In genomic region chr10:102599565-102600327, GRCh38 we compare ENCODE assay signal across 14 cellular contexts. TPM values are rescaled to one million over a fixed set of nuclear protein-coding genes. Genes with fewer than 3 reads are reported as not detected.
DNase-seq lines count a peak whose midpoint lies in the region; ATAC-seq and TF ChIP-seq lines count a peak whose summit lies in the region.
"Had no signal": no experiment of that assay in that cellular context is flagged by ENCODE, and none has a peak within 500 bp of the region (broad histone marks: within the 10 kb centered on the region; RNA-seq: fewer than 3 reads in every experiment).

No MANE protein-coding gene starts in this region.

- no TSS peak for BruUV-seq in MCF 10A (replicated peaks; lab: Mats Ljungman, UMichigan)

- H3K36me3 ChIP-seq in breast epithelium (no peaks in the 10 kb centered on the region), vagina (peaks cover 0 to 32% of the 10 kb centered on the region in 2 donors)
- H3K36me3 ChIP-seq: ovary had no signal

- no peak for DNase-seq in breast epithelium (ENCODE audit: low spot score in 2 of 2)
- DNase-seq in MCF 10A (ENCODE audit: unreplicated experiment): no peak
- no peak for DNase-seq in mesothelial cell of epicardium (ENCODE audit: low spot score in 2 of 2, unreplicated experiment in 2 of 2)
- no peak for DNase-seq in vagina (ENCODE audit: extremely low spot score in 2 of 2)
- no peak for DNase-seq in NCI-H1092 (lab: John Stamatoyannopoulos, UW)
- DNase-seq: activated CD4-positive, CD25-positive, alpha-beta regulatory T cell; activated naive CD4-positive, alpha-beta T cell treated with Interleukin-2 at 50 U/mL for 16 hours; effector CD4-positive, alpha-beta T cell; H9; NCI-H1092 treated with DMSO at 0.1 percent for 48 hours had no signal

- H3K4me3 ChIP-seq in breast epithelium (no peak overlapping the region), vagina (no peak overlapping the region)
- H3K4me3 ChIP-seq: ovary had no signal

- H3K27me3 ChIP-seq in breast epithelium (no peaks in the 10 kb centered on the region), vagina (no peaks in the 10 kb centered on the region)
- H3K27me3 ChIP-seq: ovary had no signal

- CTCF ChIA-PET in MCF 10A (lab: Yijun Ruan, JAX): interaction anchor here (0.6 to 1.3 kb wide), 3 partner anchors 16 to 46 kb away, joined by 3 to 6 read pairs (median 6); no protein-coding TSS in a partner anchor

- H3K9me3 Mint-ChIP-seq in MCF 10A (ENCODE audit: unreplicated experiment) (no peaks in the 10 kb centered on the region), mesothelial cell of epicardium (no peaks in the 10 kb centered on the region)
- H3K9me3 Mint-ChIP-seq: H9 had no signal

- H3K27me3 Mint-ChIP-seq in MCF 10A (ENCODE audit: insufficient read depth, unreplicated experiment) (no peaks in the 10 kb centered on the region), mesothelial cell of epicardium (ENCODE audit: low read depth) (no peaks in the 10 kb centered on the region)

- H3K4me1 Mint-ChIP-seq in MCF 10A (ENCODE audit: insufficient read depth, unreplicated experiment) (peaks cover 13% of the 10 kb centered on the region), mesothelial cell of epicardium (peaks cover 6% of the 10 kb centered on the region)

- ATAC-seq in esophagus mucosa (peak; percentile 20), GM19351 (IDR thresholded peaks at IDR 0.05; ENCODE audit: unreplicated experiment) (no peak), GM21367 (IDR thresholded peaks at IDR 0.05; ENCODE audit: unreplicated experiment) (no peak)

- H3K4me3 Mint-ChIP-seq in MCF 10A (ENCODE audit: unreplicated experiment) (no peak overlapping the region), mesothelial cell of epicardium (no peak overlapping the region)
- H3K4me3 Mint-ChIP-seq: H9 had no signal

- POLR2A ChIA-PET in MCF 10A (lab: Yijun Ruan, JAX): no interaction called here

- TF ChIP-seq CTCF in breast epithelium (IDR thresholded peaks at IDR 0.05): no peak
- no peak for TF ChIP-seq CTCF in MCF 10A (IDR thresholded peaks at IDR 0.05; ENCODE audit: unreplicated experiment)
- no peak for TF ChIP-seq CTCF in mesothelial cell of epicardium (IDR thresholded peaks at IDR 0.05; ENCODE audit: unreplicated experiment)
- no peak for TF ChIP-seq CTCF in vagina (IDR thresholded peaks at IDR 0.05)

- TF ChIP-seq POLR2A in breast epithelium (IDR thresholded peaks at IDR 0.05): no peak
- TF ChIP-seq POLR2A in vagina (IDR thresholded peaks at IDR 0.05): no peak

- H3K4me1 ChIP-seq in breast epithelium (peaks cover 0 to 4% of the 10 kb centered on the region in 2 donors), vagina (peaks cover 25% of the 10 kb centered on the region)

- intact Hi-C loops in breast epithelium (cut with DNase I; ENCODE audit: low total_unique reads) (no loop called here), MCF 10A (cut with micrococcal nuclease) (loop anchor here (5.0 kb wide), 1 partner anchor 43 kb away; the partner anchor contains the start of gene TRIM8), vagina (cut with DNase I) (no loop called here)

- H3K36me3 Mint-ChIP-seq in MCF 10A (ENCODE audit: insufficient read depth, unreplicated experiment): peaks cover 21% of the 10 kb centered on the region
- H3K36me3 Mint-ChIP-seq in mesothelial cell of epicardium: peaks cover 11% of the 10 kb centered on the region

- H3K27ac ChIP-seq in breast epithelium: peak overlapping the region; percentile 8 to 93
- peak overlapping the region; percentile 0 for H3K27ac ChIP-seq in vagina
- H3K27ac ChIP-seq: ovary had no signal

- no peaks in the 10 kb centered on the region for H3K9me3 ChIP-seq in breast epithelium
- no peaks in the 10 kb centered on the region for H3K9me3 ChIP-seq in vagina
- H3K9me3 ChIP-seq: ovary had no signal

- no peak overlapping the region for H3K27ac Mint-ChIP-seq in MCF 10A (ENCODE audit: low read depth, unreplicated experiment)
- H3K27ac Mint-ChIP-seq in mesothelial cell of epicardium: peak overlapping the region; percentile 85

RNA-seq across cellular contexts. Expression of gene TRIM8, which starts 44.5 kb away (rescaled TPM):
- total RNA-seq in breast epithelium (100 to 1,000 TPM in 1 of 3 donors, 10 to 100 TPM in 2; 74.6 to 128 (median 88.8) TPM), MCF 10A (2022) (73.5 and 78.1 TPM in 2 replicates), esophagus mucosa (29.1 TPM), mesothelial cell of epicardium (74.3 to 85.3 TPM (median 79.2 TPM) in 3 replicates), vagina (126 TPM)
